ENCODE assay signal across 1 cellular context in the genomic region with DNA sequence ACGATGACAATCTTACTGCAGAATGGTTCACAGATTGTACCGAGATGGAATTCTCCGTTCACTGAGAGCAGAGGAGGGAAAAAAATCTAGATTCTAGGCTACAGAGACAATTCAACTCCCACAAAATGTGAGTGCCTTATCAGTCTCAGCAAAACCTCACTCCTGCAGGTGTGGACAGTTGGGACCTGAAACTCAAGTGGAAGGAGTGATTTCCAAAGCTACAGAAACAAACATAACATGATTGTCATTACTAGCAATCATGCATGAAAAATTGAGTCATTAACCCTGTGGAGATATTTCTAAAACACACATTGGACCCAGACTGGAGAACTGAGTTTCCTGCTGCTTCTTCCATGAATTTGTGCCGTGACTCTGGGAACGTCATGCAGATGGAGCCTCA.
TF ChIP-seq lines count a peak whose summit lies in the region.

No MANE protein-coding gene starts in this region.

TF ChIP-seq in endothelial cell of umbilical vein, 7 proteins besides CTCF, POLR2A, EP300 and RAD21:
- TF ChIP-seq EZH2 (IDR thresholded peaks at IDR 0.05; ENCODE audit: borderline replicate concordance, low read depth, low read length, severe bottlenecking) (no peak), MYC (IDR thresholded peaks at IDR 0.05; ENCODE audit: low read depth, low read length) (no peak), POLR2AphosphoS5 (IDR thresholded peaks at IDR 0.05; ENCODE audit: insufficient read depth, low read depth, low read length) (no peak), JUN (IDR thresholded peaks at IDR 0.05; ENCODE audit: borderline replicate concordance, insufficient read depth, insufficient read length, low read depth) (no peak), FOS (IDR thresholded peaks at IDR 0.05; ENCODE audit: borderline replicate concordance, insufficient read depth, low read length) (no peak), GATA2 (IDR thresholded peaks at IDR 0.05; ENCODE audit: insufficient read depth, insufficient read length, low read depth, low read length) (no peak)
- TF ChIP-seq, protein P1, sequence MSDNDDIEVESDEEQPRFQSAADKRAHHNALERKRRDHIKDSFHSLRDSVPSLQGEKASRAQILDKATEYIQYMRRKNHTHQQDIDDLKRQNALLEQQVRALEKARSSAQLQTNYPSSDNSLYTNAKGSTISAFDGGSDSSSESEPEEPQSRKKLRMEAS (IDR thresholded peaks at IDR 0.05; ENCODE audit: insufficient read depth, insufficient read length) = no peak
